In the genomic region with DNA sequence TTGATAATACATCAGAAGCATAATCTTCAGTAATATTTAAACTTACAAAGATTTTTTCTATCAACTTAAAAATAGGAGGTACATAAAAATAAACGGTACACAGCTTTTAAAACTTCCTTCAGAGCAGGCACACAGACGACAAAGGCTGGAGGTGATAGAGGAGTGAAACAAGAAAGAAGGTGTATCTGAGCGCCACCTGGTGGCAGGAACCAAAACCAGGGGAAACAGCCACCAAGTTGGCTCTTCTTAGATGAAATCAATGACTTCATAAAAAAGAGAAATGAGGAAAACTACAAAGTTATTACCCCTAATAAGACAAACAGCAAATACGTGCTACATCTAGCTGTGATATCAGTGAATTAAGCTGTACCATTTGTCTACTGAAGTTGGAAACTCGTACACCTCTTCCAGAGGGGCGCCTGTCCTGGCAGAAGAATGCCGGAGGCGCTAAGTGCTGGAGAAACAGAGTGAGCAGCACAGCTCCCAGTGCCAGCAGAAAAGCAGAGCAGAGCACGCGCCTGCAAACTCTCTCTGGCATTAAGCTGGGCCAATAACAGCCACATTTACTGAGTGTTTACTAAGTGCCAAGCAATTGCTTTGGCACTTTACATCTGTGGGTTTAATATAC, we compare ENCODE assay signal across 7 cellular contexts.
DNase-seq lines count a peak whose midpoint lies in the region; FAIRE-seq and TF ChIP-seq lines count a peak whose summit lies in the region.

No MANE protein-coding gene starts in this region.

- peaks cover 80% of the 10 kb centered on the region for H3K36me3 ChIP-seq in WERI-Rb-1
- peaks cover 8% of the 10 kb centered on the region for H3K36me3 ChIP-seq in breast epithelium
- H3K36me3 ChIP-seq in kidney epithelial cell (ENCODE audit: control insufficient read depth, insufficient read depth, low read length), result peaks cover 1% of the 10 kb centered on the region

- H3K27ac ChIP-seq in WERI-Rb-1 (no peak overlapping the region), breast epithelium (no peak overlapping the region)

- TF ChIP-seq CTCF in WERI-Rb-1 (IDR thresholded peaks at IDR 0.05; ENCODE audit: low read depth, low read length), result peak; percentile 87
- peak; percentile 74 to 77 (median 74) for TF ChIP-seq CTCF in breast epithelium (IDR thresholded peaks at IDR 0.05)
- peak; percentile 71 for TF ChIP-seq CTCF in kidney epithelial cell (IDR thresholded peaks at IDR 0.05; ENCODE audit: insufficient read depth, low read length, poor library complexity, severe bottlenecking)

- FAIRE-seq in GM19239 (lab: Jason Lieb, UNC), result peak; percentile 23

- intact Hi-C loops in breast epithelium (cut with DNase I; ENCODE audit: low total_unique reads), result no loop called here

- no peak for TF ChIP-seq POLR2A in breast epithelium (IDR thresholded peaks at IDR 0.05)

- no peak overlapping the region for H3K4me3 ChIP-seq in WERI-Rb-1 (ENCODE audit: low read depth, low read length)
- no peak overlapping the region for H3K4me3 ChIP-seq in breast epithelium
- no peak overlapping the region for H3K4me3 ChIP-seq in kidney epithelial cell (ENCODE audit: low read depth, low read length)

- H3K9me3 ChIP-seq in WERI-Rb-1 (ENCODE audit: severe bottlenecking) (no peaks in the 10 kb centered on the region), breast epithelium (no peaks in the 10 kb centered on the region)

- DNase-seq in GM19239 (ENCODE audit: insufficient read length, low spot score) (peak; percentile 46), NCI-H2107 (lab: John Stamatoyannopoulos, UW) (peak; percentile 6), WERI-Rb-1 (peak; percentile 79), breast epithelium (ENCODE audit: low spot score in 2 of 2) (peak in 1 of 2 donors; percentile 38), kidney epithelial cell (ENCODE audit: low read depth) (no peak), kidney tubule cell (ENCODE audit: low spot score) (no peak)
- DNase-seq in stimulated activated CD4-positive, alpha-beta T cell treated with anti-CD3 and anti-CD28 coated beads, Interleukin-4, amount 100 ng/mL, for 1 hour, result peak; percentile 67

- no peaks in the 10 kb centered on the region for H3K4me1 ChIP-seq in breast epithelium

- H3K27me3 ChIP-seq in WERI-Rb-1 (ENCODE audit: insufficient read depth, low read depth, severe bottlenecking) (no peaks in the 10 kb centered on the region), breast epithelium (no peaks in the 10 kb centered on the region), kidney epithelial cell (ENCODE audit: control insufficient read depth, insufficient read depth, low read length) (no peaks in the 10 kb centered on the region)

Comparison
In these comparisons a context has a peak if more than half of its experiments do, and no peak if none do; other contexts are left out.
1. DNase-seq: peak in GM19239 (single experiment), NCI-H2107 (single experiment), WERI-Rb-1 (single experiment) and stimulated activated CD4-positive, alpha-beta T cell treated with anti-CD3 and anti-CD28 coated beads, Interleukin-4, amount 100 ng/mL, for 1 hour (single experiment); none in kidney epithelial cell (single experiment) and kidney tubule cell (single experiment).
2. Peak in every context shown above with its lines, with median percentiles within 50 percentile points of each other: CTCF ChIP-seq.